9 cellular contexts compared by ENCODE assay signal in the genomic region with DNA sequence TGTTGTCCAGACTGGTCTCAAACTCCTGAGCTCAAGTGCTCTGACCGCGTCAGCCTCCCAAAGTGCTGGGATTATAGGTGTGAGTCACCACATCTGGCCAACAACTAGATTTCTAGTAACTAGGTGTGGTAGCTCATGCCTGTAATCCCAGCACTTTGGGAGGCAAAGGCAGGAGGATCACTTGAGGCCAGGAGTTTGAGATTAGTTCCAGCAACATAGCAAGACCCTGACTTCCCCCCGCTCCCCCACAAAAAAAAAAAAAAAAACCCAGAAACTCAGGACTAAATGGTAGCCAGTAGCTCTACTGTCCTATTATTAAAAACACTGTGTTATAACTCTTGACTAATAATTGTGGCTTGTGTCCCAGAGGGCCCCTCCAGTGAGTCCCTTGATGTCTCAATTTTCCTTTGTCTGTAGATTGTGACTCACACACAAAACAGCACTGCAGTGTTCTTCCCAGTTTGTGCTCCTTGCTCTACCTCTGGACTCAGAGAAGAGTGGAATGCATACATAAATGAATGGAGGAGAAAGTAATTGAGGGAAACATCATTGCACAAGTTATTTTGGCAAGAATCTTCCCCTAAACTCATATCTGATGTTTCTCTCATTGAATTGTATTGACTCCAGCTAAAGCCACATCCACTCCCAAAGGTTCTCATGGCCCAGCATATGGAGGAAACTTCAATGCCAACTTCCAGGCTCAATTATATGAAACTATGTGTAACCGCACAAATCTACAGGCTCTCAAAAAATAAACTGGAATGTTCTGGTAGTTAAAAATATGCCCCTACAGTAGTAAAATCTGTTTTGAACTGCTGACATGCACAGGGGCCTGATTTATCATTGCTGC. TPM values are rescaled to one million over a fixed set of nuclear protein-coding genes. Genes with fewer than 3 reads are reported as not detected.
DNase-seq lines count a peak whose midpoint lies in the region; ATAC-seq and TF ChIP-seq lines count a peak whose summit lies in the region.
"Had no signal": no experiment of that assay in that cellular context is flagged by ENCODE, and none has a peak within 500 bp of the region (broad histone marks: within the 10 kb centered on the region; RNA-seq: fewer than 3 reads in every experiment).

No MANE protein-coding gene starts in this region.

- H3K4me3 Mint-ChIP-seq in activated CD4-positive, alpha-beta memory T cell treated with anti-CD3 and anti-CD28 coated beads for 36 hours, result no peak overlapping the region
- H3K4me3 Mint-ChIP-seq in activated CD4-positive, alpha-beta memory T cell treated with anti-CD3 and anti-CD28 coated beads, Interleukin-2, amount 10 ng/mL, durations not matched to agents 7 days and 5 days, result no peak overlapping the region
- H3K4me3 Mint-ChIP-seq in T-helper 17 cell, result no peak overlapping the region
- peak overlapping the region; percentile 28 for H3K4me3 Mint-ChIP-seq in glutamatergic neuron (ENCODE audit: unreplicated experiment)
- H3K4me3 Mint-ChIP-seq: dendritic cell treated with granulocyte-macrophage colony-stimulating factor and Interleukin-4, amounts not matched to agents 40 ng/mL and 50 ng/mL, for 4 days had no signal

- no peak for DNase-seq in activated CD4-positive, alpha-beta memory T cell treated with anti-CD3 and anti-CD28 coated beads for 36 hours
- DNase-seq in activated CD4-positive, alpha-beta memory T cell treated with anti-CD3 and anti-CD28 coated beads, Interleukin-2, amount 10 ng/mL, durations not matched to agents 7 days and 5 days, result no peak
- no peak for DNase-seq in T-helper 17 cell
- DNase-seq in glutamatergic neuron, result no peak
- DNase-seq in thoracic aorta (ENCODE audit: low spot score), result no peak
- DNase-seq in ecto neural progenitor cell (ENCODE audit: low spot score), result no peak

- H3K9me3 ChIP-seq in T-helper 17 cell (ENCODE audit: control insufficient read depth, low read length, poor library complexity, severe bottlenecking) (no peaks in the 10 kb centered on the region), thoracic aorta (no peaks in the 10 kb centered on the region)

- H3K4me3 ChIP-seq in thoracic aorta, result no peak overlapping the region

- peak overlapping the region; percentile 29 for H3K27ac Mint-ChIP-seq in activated CD4-positive, alpha-beta memory T cell treated with anti-CD3 and anti-CD28 coated beads for 36 hours
- H3K27ac Mint-ChIP-seq in activated CD4-positive, alpha-beta memory T cell treated with anti-CD3 and anti-CD28 coated beads, Interleukin-2, amount 10 ng/mL, durations not matched to agents 7 days and 5 days, result no peak overlapping the region
- peak overlapping the region; percentile 75 for H3K27ac Mint-ChIP-seq in T-helper 17 cell
- peak overlapping the region; percentile 92 for H3K27ac Mint-ChIP-seq in glutamatergic neuron (ENCODE audit: unreplicated experiment)
- H3K27ac Mint-ChIP-seq: dendritic cell treated with granulocyte-macrophage colony-stimulating factor and Interleukin-4, amounts not matched to agents 40 ng/mL and 50 ng/mL, for 4 days had no signal

- H3K4me1 Mint-ChIP-seq in activated CD4-positive, alpha-beta memory T cell treated with anti-CD3 and anti-CD28 coated beads for 36 hours (ENCODE audit: low read depth), result peaks cover 89% of the 10 kb centered on the region
- H3K4me1 Mint-ChIP-seq in activated CD4-positive, alpha-beta memory T cell treated with anti-CD3 and anti-CD28 coated beads, Interleukin-2, amount 10 ng/mL, durations not matched to agents 7 days and 5 days, result peaks cover 89% of the 10 kb centered on the region
- H3K4me1 Mint-ChIP-seq in T-helper 17 cell (peaks cover 79% of the 10 kb centered on the region), glutamatergic neuron (ENCODE audit: low read depth, unreplicated experiment) (peaks cover 28% of the 10 kb centered on the region)

- no peaks in the 10 kb centered on the region for H3K9me3 Mint-ChIP-seq in activated CD4-positive, alpha-beta memory T cell treated with anti-CD3 and anti-CD28 coated beads for 36 hours
- no peaks in the 10 kb centered on the region for H3K9me3 Mint-ChIP-seq in activated CD4-positive, alpha-beta memory T cell treated with anti-CD3 and anti-CD28 coated beads, Interleukin-2, amount 10 ng/mL, durations not matched to agents 7 days and 5 days
- H3K9me3 Mint-ChIP-seq in glutamatergic neuron (ENCODE audit: unreplicated experiment), result peaks cover 1% of the 10 kb centered on the region
- H3K9me3 Mint-ChIP-seq: dendritic cell treated with granulocyte-macrophage colony-stimulating factor and Interleukin-4, amounts not matched to agents 40 ng/mL and 50 ng/mL, for 4 days had no signal

- H3K27me3 ChIP-seq in thoracic aorta (replicated peaks; ENCODE audit: insufficient read depth), result no peaks in the 10 kb centered on the region

- peaks cover 65 to 96% of the 10 kb centered on the region in 2 donors for H3K4me1 ChIP-seq in thoracic aorta (ENCODE audit: control insufficient read depth in 1 of 2, low read depth in 2 of 2)

- H3K27me3 Mint-ChIP-seq in activated CD4-positive, alpha-beta memory T cell treated with anti-CD3 and anti-CD28 coated beads for 36 hours, result no peaks in the 10 kb centered on the region
- H3K27me3 Mint-ChIP-seq in activated CD4-positive, alpha-beta memory T cell treated with anti-CD3 and anti-CD28 coated beads, Interleukin-2, amount 10 ng/mL, durations not matched to agents 7 days and 5 days, result no peaks in the 10 kb centered on the region
- H3K27me3 Mint-ChIP-seq in T-helper 17 cell, result no peaks in the 10 kb centered on the region
- H3K27me3 Mint-ChIP-seq in glutamatergic neuron (ENCODE audit: unreplicated experiment), result peaks cover 4% of the 10 kb centered on the region
- H3K27me3 Mint-ChIP-seq: dendritic cell treated with granulocyte-macrophage colony-stimulating factor and Interleukin-4, amounts not matched to agents 40 ng/mL and 50 ng/mL, for 4 days had no signal

- H3K36me3 Mint-ChIP-seq in activated CD4-positive, alpha-beta memory T cell treated with anti-CD3 and anti-CD28 coated beads for 36 hours, result peaks cover 25% of the 10 kb centered on the region
- peaks cover 51% of the 10 kb centered on the region for H3K36me3 Mint-ChIP-seq in activated CD4-positive, alpha-beta memory T cell treated with anti-CD3 and anti-CD28 coated beads, Interleukin-2, amount 10 ng/mL, durations not matched to agents 7 days and 5 days (ENCODE audit: low read depth)
- H3K36me3 Mint-ChIP-seq in T-helper 17 cell (ENCODE audit: low read depth) (peaks cover 6% of the 10 kb centered on the region), glutamatergic neuron (ENCODE audit: unreplicated experiment) (peaks cover 8% of the 10 kb centered on the region)

- no peak for TF ChIP-seq CTCF in glutamatergic neuron (IDR thresholded peaks at IDR 0.05; ENCODE audit: partially characterized antibody, unreplicated experiment)
- TF ChIP-seq CTCF in thoracic aorta (IDR thresholded peaks at IDR 0.05), result no peak

- POLR2A ChIA-PET in activated CD4-positive, alpha-beta memory T cell treated with anti-CD3 and anti-CD28 coated beads for 36 hours (lab: Charles Lee), result interaction anchor here (0.6 to 2.6 kb wide), 6 partner anchors 9 to 285 kb away, joined by 3 to 14 read pairs (median 3); a partner anchor contains a TSS
- POLR2A ChIA-PET in activated CD4-positive, alpha-beta memory T cell treated with anti-CD3 and anti-CD28 coated beads, Interleukin-2, amount 10 ng/mL, durations not matched to agents 7 days and 5 days (lab: Charles Lee), result interaction anchor here (0.7 to 4.7 kb wide), 4 partner anchors 8 to 133 kb away, joined by 3 to 34 read pairs (median 4); a partner anchor contains a TSS

- H3K27ac ChIP-seq in thoracic aorta, result peak overlapping the region in 1 of 2 donors; percentile 85

- intact Hi-C loops in activated CD4-positive, alpha-beta memory T cell treated with anti-CD3 and anti-CD28 coated beads for 36 hours (cut with micrococcal nuclease), result loop anchor here (5.0 kb wide), 1 partner anchor 35 kb away; no protein-coding TSS in a partner anchor

- ATAC-seq in T-helper 17 cell, result no peak
- ATAC-seq in thoracic aorta (ENCODE audit: insufficient number of reproducible peaks, low FRiP score, low read depth), result peak; percentile 52
- no peak for ATAC-seq in HG03439 (IDR thresholded peaks at IDR 0.05; ENCODE audit: unreplicated experiment)
- ATAC-seq in GM19324 (IDR thresholded peaks at IDR 0.05; ENCODE audit: low FRiP score, unreplicated experiment), result no peak

- CTCF ChIA-PET in activated CD4-positive, alpha-beta memory T cell treated with anti-CD3 and anti-CD28 coated beads for 36 hours (lab: Charles Lee), result interaction anchor here (0.6 to 1.4 kb wide), 4 partner anchors 8 to 281 kb away, joined by 3 to 6 read pairs (median 4); no protein-coding TSS in a partner anchor
- CTCF ChIA-PET in activated CD4-positive, alpha-beta memory T cell treated with anti-CD3 and anti-CD28 coated beads, Interleukin-2, amount 10 ng/mL, durations not matched to agents 7 days and 5 days (lab: Charles Lee), result interaction anchor here (1.8 kb wide), 1 partner anchor 8 kb away, joined by 5 read pairs; no protein-coding TSS in a partner anchor

- H3K36me3 ChIP-seq in thoracic aorta, result peaks cover 19% of the 10 kb centered on the region

RNA-seq across cellular contexts. Expression of a gene that starts 8.8 kb away (rescaled TPM):
- total RNA-seq in activated CD4-positive, alpha-beta memory T cell treated with anti-CD3 and anti-CD28 coated beads for 36 hours, result 1,000 to 10,000 TPM; 3,227 to 3,264 TPM
- 1,000 to 10,000 TPM; 4,462 to 4,505 TPM for total RNA-seq in activated CD4-positive, alpha-beta memory T cell treated with anti-CD3 and anti-CD28 coated beads, Interleukin-2, amount 10 ng/mL, durations not matched to agents 7 days and 5 days
- total RNA-seq in T-helper 17 cell (1,000 to 10,000 TPM; 7,650 to 7,799 TPM), glutamatergic neuron (ENCODE audit: unreplicated experiment) (1,515 TPM), thoracic aorta (1,000 to 10,000 TPM; 1,970 to 2,340 TPM)
